In the genomic region with DNA sequence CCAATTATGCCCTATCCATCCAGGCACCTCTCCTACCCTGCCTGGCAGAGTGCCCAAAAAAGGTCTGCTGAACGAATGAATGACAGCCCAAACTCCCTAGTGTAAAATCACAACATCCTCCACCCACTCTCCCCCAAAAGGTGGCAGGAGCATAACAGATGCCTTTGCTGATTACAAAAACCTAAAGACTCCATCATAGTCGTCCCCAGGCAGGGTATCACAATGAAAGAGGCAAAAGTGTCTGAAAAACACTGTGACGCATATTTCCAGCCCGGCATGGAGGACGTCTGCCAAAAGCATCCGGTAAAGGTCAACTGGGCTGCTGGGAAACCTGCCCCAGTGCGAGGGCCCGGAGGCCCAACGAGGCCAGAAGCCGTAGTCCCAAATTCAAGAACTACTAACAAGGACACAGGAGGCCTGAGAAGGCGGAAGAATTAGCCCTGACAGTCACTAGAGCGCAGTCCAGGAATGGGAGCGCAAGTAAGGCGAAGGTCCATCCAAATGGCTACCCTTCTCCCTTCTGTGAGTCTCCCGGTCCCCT, we compare ENCODE assay signal across 8 cellular contexts. TPM values are rescaled to one million over a fixed set of nuclear protein-coding genes. Genes with fewer than 3 reads are reported as not detected.
DNase-seq lines count a peak whose midpoint lies in the region; ATAC-seq and TF ChIP-seq lines count a peak whose summit lies in the region.

No MANE protein-coding gene starts in this region.

- H3K4me1 Mint-ChIP-seq in activated CD8-positive, alpha-beta T cell treated with anti-CD3 and anti-CD28 coated beads, Interleukin-2, amount 10 ng/mL, durations not matched to agents 7 days and 5 days (ENCODE audit: low read depth) = peaks cover 54% of the 10 kb centered on the region

- POLR2A ChIA-PET in activated CD8-positive, alpha-beta T cell treated with anti-CD3 and anti-CD28 coated beads, Interleukin-2, amount 10 ng/mL, durations not matched to agents 7 days and 5 days (lab: Charles Lee) = interaction anchor here (1.0 to 2.2 kb wide), 3 partner anchors 10 to 127 kb away, joined by 3 to 14 read pairs (median 5); a partner anchor contains a TSS

- WGBS in HUES64 = 2% methylated on average over 15 of the region's 15 CpGs
- WGBS in esophagus muscularis mucosa = under 1% methylated on average over 15 of the region's 15 CpGs
- WGBS in aorta, 2 donors = 0 to 1% methylated on average over 15 of the region's 15 CpGs

- intact Hi-C loops in esophagus muscularis mucosa (cut with DNase I) (loop anchor here (10.0 kb wide), 1 partner anchor 126 kb away; a partner anchor contains a TSS), aorta (cut with DNase I) (loop anchor here in 1 of 2 donors (2.0 kb wide), 1 partner anchor 126 kb away; a partner anchor contains a TSS)

- H3K4me3 Mint-ChIP-seq in activated CD8-positive, alpha-beta T cell treated with anti-CD3 and anti-CD28 coated beads, Interleukin-2, amount 10 ng/mL, durations not matched to agents 7 days and 5 days = peak overlapping the region; percentile 99

- H3K79me2 ChIP-seq in neural cell (replicated peaks; ENCODE audit: insufficient read depth, low read length) = peaks cover 24% of the 10 kb centered on the region

- H3K27ac ChIP-seq in HUES64 (ENCODE audit: low read depth, low read length) = peak overlapping the region; percentile 48; the same call in 1 of the 2 replicates
- H3K27ac ChIP-seq in esophagus muscularis mucosa (replicated peaks in 1 of 4) = peak overlapping the region; percentile 81 to 92 (median 92)
- H3K27ac ChIP-seq in neural cell (ENCODE audit: low read length) = peak overlapping the region; percentile 25
- H3K27ac ChIP-seq in aorta (ENCODE audit: low read depth in 1 of 2, low read length in 2 of 2) = peak overlapping the region; percentile 24 to 88

- peaks cover 18% of the 10 kb centered on the region for H3K36me3 Mint-ChIP-seq in activated CD8-positive, alpha-beta T cell treated with anti-CD3 and anti-CD28 coated beads, Interleukin-2, amount 10 ng/mL, durations not matched to agents 7 days and 5 days (ENCODE audit: low read depth)

- TF ChIP-seq RAD21 in neural cell (conservative IDR thresholded peaks at IDR 0.05) = no peak

- H3K27me3 ChIP-seq in HUES64 (ENCODE audit: insufficient read depth, low read length) (peaks cover 24% of the 10 kb centered on the region), esophagus muscularis mucosa (no peaks in the 10 kb centered on the region), neural cell (ENCODE audit: insufficient read depth, low read depth, low read length) (no peaks in the 10 kb centered on the region), aorta (ENCODE audit: control insufficient read depth in 1 of 2, insufficient read depth in 2 of 2, low read length in 1 of 2) (no peaks in the 10 kb centered on the region)

- H4K20me1 ChIP-seq in neural cell (ENCODE audit: insufficient read depth) = no peaks in the 10 kb centered on the region

- H3K9ac ChIP-seq in HUES64 (ENCODE audit: low read depth, low read length) = peak overlapping the region; percentile 80
- peak overlapping the region; percentile 85 for H3K9ac ChIP-seq in neural cell (ENCODE audit: low read length)

- H3K9me3 Mint-ChIP-seq in activated CD8-positive, alpha-beta T cell treated with anti-CD3 and anti-CD28 coated beads, Interleukin-2, amount 10 ng/mL, durations not matched to agents 7 days and 5 days (ENCODE audit: insufficient read depth) = no peaks in the 10 kb centered on the region

- peak overlapping the region; percentile 88 for H3K4me2 ChIP-seq in neural cell (ENCODE audit: low read length)

- H3K27me3 Mint-ChIP-seq in activated CD8-positive, alpha-beta T cell treated with anti-CD3 and anti-CD28 coated beads, Interleukin-2, amount 10 ng/mL, durations not matched to agents 7 days and 5 days (ENCODE audit: low read depth) = no peaks in the 10 kb centered on the region

- TF ChIP-seq CTCF in esophagus muscularis mucosa (IDR thresholded peaks at IDR 0.05) = no peak
- TF ChIP-seq CTCF in neural cell (IDR thresholded peaks at IDR 0.05; ENCODE audit: poor library complexity, severe bottlenecking) = no peak

- CTCF ChIA-PET in activated CD8-positive, alpha-beta T cell treated with anti-CD3 and anti-CD28 coated beads, Interleukin-2, amount 10 ng/mL, durations not matched to agents 7 days and 5 days (lab: Charles Lee) = interaction anchor here (1.0 to 7.9 kb wide), 4 partner anchors 9 to 32 kb away, joined by 3 to 147 read pairs (median 6); no protein-coding TSS in a partner anchor

- ATAC-seq in GM18907 (IDR thresholded peaks at IDR 0.05; ENCODE audit: unreplicated experiment) (peak; percentile 17), aorta (ENCODE audit: low FRiP score) (peak; percentile 42)
- ATAC-seq in activated CD8-positive, alpha-beta T cell treated with anti-CD3 and anti-CD28 coated beads, Interleukin-2, amount 10 ng/mL, durations not matched to agents 7 days and 5 days = peak; percentile 12

- no peaks in the 10 kb centered on the region for H3K9me2 ChIP-seq in neural cell (ENCODE audit: insufficient read depth, low read length)

- H2AFZ ChIP-seq in neural cell (ENCODE audit: low read depth, low read length) = peak overlapping the region; percentile 75

- no peak for TF ChIP-seq EP300 in esophagus muscularis mucosa (IDR thresholded peaks at IDR 0.05)
- TF ChIP-seq EP300 in neural cell (conservative IDR thresholded peaks at IDR 0.05; ENCODE audit: poor library complexity, severe bottlenecking) = no peak

- TF ChIP-seq POLR2A in esophagus muscularis mucosa (IDR thresholded peaks at IDR 0.05; ENCODE audit: low read depth) = no peak

- peak; percentile 45 for DNase-seq in activated CD8-positive, alpha-beta T cell treated with anti-CD3 and anti-CD28 coated beads, Interleukin-2, amount 10 ng/mL, durations not matched to agents 7 days and 5 days
- DNase-seq in esophagus muscularis mucosa (ENCODE audit: extremely low spot score) (no peak), aorta (peak in 1 of 2 donors; percentile 62), SW 1271 (lab: John Stamatoyannopoulos, UW) (no peak), DMS79 (lab: John Stamatoyannopoulos, UW) (no peak)

- no peaks in the 10 kb centered on the region for H3K9me3 ChIP-seq in HUES64 (ENCODE audit: insufficient read depth, low read depth, low read length)
- no peaks in the 10 kb centered on the region for H3K9me3 ChIP-seq in esophagus muscularis mucosa
- H3K9me3 ChIP-seq in neural cell (ENCODE audit: low read length) = no peaks in the 10 kb centered on the region
- H3K9me3 ChIP-seq in aorta (ENCODE audit: control insufficient read depth, low read length) = no peaks in the 10 kb centered on the region

- peaks cover 8% of the 10 kb centered on the region; the same call in 1 of the 2 replicates for H3K4me1 ChIP-seq in HUES64 (ENCODE audit: insufficient read depth, low read length)
- H3K4me1 ChIP-seq in esophagus muscularis mucosa = peaks cover 28 to 41% (median 33%) of the 10 kb centered on the region in 4 donors
- peaks cover 0 to 3% of the 10 kb centered on the region in 2 donors for H3K4me1 ChIP-seq in aorta (ENCODE audit: control insufficient read depth in 1 of 2, insufficient read depth in 2 of 2, low read length in 2 of 2)

- no peaks in the 10 kb centered on the region for H3F3A ChIP-seq in neural cell (ENCODE audit: insufficient read depth, low read length, poor library complexity, severe bottlenecking)

- H3K4me3 ChIP-seq in HUES64 (ENCODE audit: low read length) (peak overlapping the region; percentile 97), esophagus muscularis mucosa (peak overlapping the region; percentile 88 to 98 (median 92)), neural cell (ENCODE audit: low read length) (peak overlapping the region; percentile 92), aorta (ENCODE audit: low read length in 2 of 2) (peak overlapping the region; percentile 84 to 94)

- H3K27ac Mint-ChIP-seq in activated CD8-positive, alpha-beta T cell treated with anti-CD3 and anti-CD28 coated beads, Interleukin-2, amount 10 ng/mL, durations not matched to agents 7 days and 5 days = peak overlapping the region; percentile 96

- H3K36me3 ChIP-seq in HUES64 (ENCODE audit: insufficient read depth, low read length) = peaks cover 18% of the 10 kb centered on the region
- H3K36me3 ChIP-seq in esophagus muscularis mucosa = peaks cover 18 to 22% (median 21%) of the 10 kb centered on the region in 4 donors
- H3K36me3 ChIP-seq in neural cell (ENCODE audit: insufficient read depth, low read length) = no peaks in the 10 kb centered on the region
- peaks cover 0 to 7% of the 10 kb centered on the region in 2 donors for H3K36me3 ChIP-seq in aorta (ENCODE audit: control insufficient read depth in 1 of 2, insufficient read depth in 2 of 2, low read length in 1 of 2)

TF ChIP-seq in neural cell, 6 proteins besides CTCF, POLR2A, EP300 and RAD21 (continues in another document):
- TF ChIP-seq SMC3 (conservative IDR thresholded peaks at IDR 0.05; ENCODE audit: poor library complexity) (no peak), EZH2 (IDR thresholded peaks at IDR 0.05; ENCODE audit: borderline replicate concordance, insufficient read depth, low read length, poor library complexity, severe bottlenecking) (no peak)

RNA-seq across cellular contexts. Expression of a gene that starts 0.6 kb away (rescaled TPM):
- polyA plus RNA-seq in HUES64 (2013, experiment 1 of 2) = 29.1 TPM
- 29.1 TPM for polyA plus RNA-seq in HUES64 (2013, experiment 2 of 2)
- total RNA-seq in activated CD8-positive, alpha-beta T cell treated with anti-CD3 and anti-CD28 coated beads, Interleukin-2, amount 10 ng/mL, durations not matched to agents 7 days and 5 days = 10 to 100 TPM; 50.4 to 52.2 TPM
- total RNA-seq in esophagus muscularis mucosa (10 to 100 TPM; 29.5 to 45.4 (median 39.0) TPM), aorta (10 to 100 TPM; 38.1 to 58.8 TPM)
- polyA plus RNA-seq in neural cell (39.9 and 42.6 TPM in 2 replicates), aorta (10 to 100 TPM; 38.6 to 46.3 TPM)
- 18.3 and 22.1 TPM in 2 replicates for polyA minus RNA-seq in neural cell

Comparison
In these comparisons a context has a peak if more than half of its experiments do, and no peak if none do; other contexts are left out.
1. H3K27ac ChIP-seq: peak in every context shown above with its lines; median percentile 92 in esophagus muscularis mucosa; 56 in aorta; 48 in HUES64; 25 in neural cell.